Comparison of ENCODE assay signal across 8 cellular contexts in the genomic region with DNA sequence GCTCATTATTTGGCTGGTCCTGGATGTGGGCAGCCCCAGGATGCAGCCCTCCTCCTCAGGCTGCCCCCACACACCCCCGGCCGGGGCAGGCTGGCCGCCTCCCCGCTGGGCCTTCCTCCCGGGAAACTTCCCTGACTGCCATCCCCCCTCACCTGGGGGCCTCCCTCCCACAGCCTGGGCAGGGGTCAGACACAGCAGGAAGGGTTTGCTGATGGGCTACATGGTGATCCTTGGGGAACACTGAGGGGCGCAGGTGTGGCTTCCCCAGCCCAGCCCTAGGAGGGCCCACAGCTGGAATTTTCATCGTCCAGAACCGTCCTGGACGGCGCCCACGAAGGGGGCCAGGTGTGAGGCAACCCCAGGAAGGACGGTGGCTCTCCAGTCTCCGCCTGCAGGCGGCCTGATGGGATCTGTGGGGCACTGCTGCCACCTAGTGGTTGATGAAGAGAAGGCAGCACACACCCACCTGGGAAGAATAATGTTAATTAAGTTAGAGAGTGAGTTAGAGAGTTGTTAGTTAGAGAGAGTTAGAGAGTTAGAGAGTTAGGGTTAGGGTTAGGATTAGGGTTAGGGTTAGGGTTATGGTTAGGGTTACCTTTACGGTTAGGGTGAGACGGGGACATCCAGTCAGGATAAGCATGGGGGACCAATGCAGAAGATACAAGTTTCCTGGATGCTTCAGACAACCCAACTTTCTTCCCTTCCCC.
DNase-seq lines count a peak whose midpoint lies in the region; ATAC-seq and TF ChIP-seq lines count a peak whose summit lies in the region.

No MANE protein-coding gene starts in this region.

- no peaks in the 10 kb centered on the region for H3K9me3 ChIP-seq in CD8-positive, alpha-beta T cell (ENCODE audit: low read length)
- H3K9me3 ChIP-seq in Peyer's patch: no peaks in the 10 kb centered on the region
- no peaks in the 10 kb centered on the region for H3K9me3 ChIP-seq in esophagus squamous epithelium

- H3K4me3 Mint-ChIP-seq in CD8-positive, alpha-beta T cell: no peak overlapping the region
- H3K4me3 Mint-ChIP-seq in nephron: no peak overlapping the region

- H3K36me3 ChIP-seq in CD8-positive, alpha-beta T cell (ENCODE audit: insufficient read depth, low read length): no peaks in the 10 kb centered on the region
- H3K36me3 ChIP-seq in Peyer's patch: no peaks in the 10 kb centered on the region
- no peaks in the 10 kb centered on the region for H3K36me3 ChIP-seq in esophagus squamous epithelium

- no peaks in the 10 kb centered on the region for H3K36me3 Mint-ChIP-seq in CD8-positive, alpha-beta T cell
- no peaks in the 10 kb centered on the region for H3K36me3 Mint-ChIP-seq in nephron (ENCODE audit: low read depth)

- H3K9me3 Mint-ChIP-seq in CD8-positive, alpha-beta T cell: peaks cover 2% of the 10 kb centered on the region
- H3K9me3 Mint-ChIP-seq in nephron: peaks cover 2% of the 10 kb centered on the region

- no peaks in the 10 kb centered on the region for H3K27me3 ChIP-seq in CD8-positive, alpha-beta T cell (ENCODE audit: insufficient read depth, low read length)
- no peaks in the 10 kb centered on the region for H3K27me3 ChIP-seq in Peyer's patch
- peaks cover 0 to 63% (median under 1%) of the 10 kb centered on the region in 4 donors for H3K27me3 ChIP-seq in esophagus squamous epithelium

- CTCF ChIA-PET in CD8-positive, alpha-beta T cell (lab: Charles Lee): interaction anchor here (0.6 to 5.7 kb wide), 40 partner anchors 8 to 1394 kb away, joined by 3 to 110 read pairs (median 4); no protein-coding TSS in a partner anchor

- peak; percentile 97 for TF ChIP-seq CTCF in CD8-positive, alpha-beta T cell (IDR thresholded peaks at IDR 0.05)
- TF ChIP-seq CTCF in Peyer's patch (IDR thresholded peaks at IDR 0.05) (peak; percentile 97 to 100 (median 98)), esophagus squamous epithelium (IDR thresholded peaks at IDR 0.05) (peak; percentile 82 to 99 (median 98)), nephron (IDR thresholded peaks at IDR 0.05; ENCODE audit: unreplicated experiment in 3 of 3) (peak; percentile 96 to 98 (median 98))

- 5 to 8% methylated on average over 5 to 6 of the region's 16 CpGs for WGBS in esophagus squamous epithelium, 2 donors

- H3K27me3 Mint-ChIP-seq in CD8-positive, alpha-beta T cell (ENCODE audit: low read depth): no peaks in the 10 kb centered on the region
- peaks cover 34% of the 10 kb centered on the region for H3K27me3 Mint-ChIP-seq in nephron (ENCODE audit: low read depth)

- no peak overlapping the region for H3K27ac Mint-ChIP-seq in CD8-positive, alpha-beta T cell
- no peak overlapping the region for H3K27ac Mint-ChIP-seq in nephron

- POLR2A ChIA-PET in CD8-positive, alpha-beta T cell (lab: Charles Lee): interaction anchor here (1.2 kb wide), 2 partner anchors 40 to 633 kb away, joined by 3 read pairs; no protein-coding TSS in a partner anchor

- intact Hi-C loops in CD8-positive, alpha-beta T cell (cut with DNase I, micrococcal nuclease): loop anchor here (1.0 to 10.0 kb wide), 7 partner anchors 59 to 1395 kb away; partner anchors contain the start of genes EFCAB6 (in 1 of the 2) and PARVG (in 1 of the 2)
- intact Hi-C loops in esophagus squamous epithelium (cut with DNase I): no loop called here

- ATAC-seq in CD8-positive, alpha-beta T cell: peak; percentile 90

- no peak overlapping the region for H3K27ac ChIP-seq in CD8-positive, alpha-beta T cell (ENCODE audit: low read depth, low read length)
- H3K27ac ChIP-seq in Peyer's patch (no peak overlapping the region), esophagus squamous epithelium (no peak overlapping the region)

- peaks cover 6% of the 10 kb centered on the region for H3K4me1 ChIP-seq in CD8-positive, alpha-beta T cell (ENCODE audit: insufficient read depth, low read length)
- H3K4me1 ChIP-seq in Peyer's patch (no peaks in the 10 kb centered on the region), esophagus squamous epithelium (peaks cover 0 to 4% (median 3%) of the 10 kb centered on the region in 3 donors)

- peak; percentile 72 to 91 (median 75) for DNase-seq in CD8-positive, alpha-beta T cell
- DNase-seq in HT1080 (ENCODE audit: low read depth) (peak; percentile 37), Peyer's patch (peak; percentile 63 to 87 (median 79)), esophagus squamous epithelium (lab: John Stamatoyannopoulos, UW) (no peak), mesenteric fat pad (ENCODE audit: low spot score) (no peak)
- DNase-seq in activated T-cell treated with anti-CD3 and anti-CD28 coated beads, Interleukin-2, amount 50 U/mL, for 48 hours: peak; percentile 87 to 88
- peak; percentile 26 to 88 (median 67) for DNase-seq in stimulated activated naive CD4-positive, alpha-beta T cell (lab: John Stamatoyannopoulos, UW)

- H3K4me3 ChIP-seq in CD8-positive, alpha-beta T cell (ENCODE audit: low read depth, low read length): no peak overlapping the region
- no peak overlapping the region for H3K4me3 ChIP-seq in Peyer's patch
- no peak overlapping the region for H3K4me3 ChIP-seq in esophagus squamous epithelium

- TF ChIP-seq POLR2A in Peyer's patch (IDR thresholded peaks at IDR 0.05): no peak
- TF ChIP-seq POLR2A in esophagus squamous epithelium (IDR thresholded peaks at IDR 0.05): no peak

- H3K4me1 Mint-ChIP-seq in CD8-positive, alpha-beta T cell (ENCODE audit: low read depth): peaks cover 5% of the 10 kb centered on the region
- H3K4me1 Mint-ChIP-seq in nephron: no peaks in the 10 kb centered on the region

Comparison
In these comparisons a context has a peak if more than half of its experiments do, and no peak if none do; other contexts are left out.
1. DNase-seq: peak in CD8-positive, alpha-beta T cell (7 of 7), HT1080 (single experiment), Peyer's patch (3 of 3), activated T-cell treated with anti-CD3 and anti-CD28 coated beads, Interleukin-2, amount 50 U/mL, for 48 hours (2 of 2) and stimulated activated naive CD4-positive, alpha-beta T cell (6 of 6); none in esophagus squamous epithelium (single experiment) and mesenteric fat pad (single experiment).
2. Peak in every context shown above with its lines, with median percentiles within 50 percentile points of each other: CTCF ChIP-seq.